14 cellular contexts compared by ENCODE assay signal in the genomic region with DNA sequence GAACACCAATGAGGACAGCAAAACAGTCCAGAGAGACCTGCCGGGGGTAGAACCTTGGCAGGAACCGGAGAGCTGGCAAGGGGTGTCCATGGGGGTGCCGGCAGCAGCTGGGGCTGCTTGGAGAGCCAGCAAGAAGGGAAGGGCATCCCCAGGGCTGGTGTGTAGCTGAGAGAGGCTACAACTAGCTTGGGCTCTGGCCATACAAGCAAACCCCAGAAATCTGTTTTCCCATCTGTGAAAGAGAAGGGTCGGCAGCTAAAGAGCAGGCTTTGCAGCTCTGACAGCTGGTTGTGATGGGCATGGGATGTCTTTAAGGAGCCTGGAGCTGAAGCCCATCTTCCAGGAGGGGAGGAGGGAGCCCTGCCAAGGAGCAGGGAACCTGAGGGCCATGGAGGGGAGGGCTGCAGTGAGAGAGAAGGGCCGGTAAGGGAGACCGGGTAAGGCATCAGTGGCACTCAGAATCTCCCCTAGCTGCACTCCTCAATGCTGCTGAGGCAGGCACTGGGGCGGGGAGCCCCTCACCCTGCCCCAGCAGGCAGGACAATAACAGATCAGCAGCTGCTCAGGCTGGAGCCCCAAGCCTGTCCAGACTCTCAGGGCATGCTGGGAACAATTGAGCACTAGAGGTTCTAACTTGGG.
"Had no signal": no experiment of that assay in that cellular context is flagged by ENCODE, and none has a peak within 500 bp of the region (broad histone marks: within the 10 kb centered on the region; RNA-seq: fewer than 3 reads in every experiment).

No MANE protein-coding gene starts in this region.

- H3K36me3 ChIP-seq: ascending aorta, cardiac muscle cell, colonic mucosa, thyroid gland, vagina had no signal

- H3K9me3 ChIP-seq: ascending aorta, colonic mucosa, thyroid gland, vagina had no signal

- H3K27me3 ChIP-seq: ascending aorta, thyroid gland, vagina had no signal

- H3K9me3 Mint-ChIP-seq: mesothelial cell of epicardium; T-helper 2 cell treated with Interferon-gamma antibody and Interleukin-4, amounts not matched to agents 5 μg/mL and 100 μg/mL, for 36 hours had no signal

- H3K4me3 ChIP-seq: ascending aorta, cardiac muscle cell, colonic mucosa, hepatocyte, thyroid gland, vagina had no signal

- H3K27ac Mint-ChIP-seq: mesothelial cell of epicardium; T-helper 2 cell treated with Interferon-gamma antibody and Interleukin-4, amounts not matched to agents 5 μg/mL and 100 μg/mL, for 36 hours had no signal

- H3K27ac ChIP-seq: ascending aorta, cardiac muscle cell, colonic mucosa, epithelial cell of prostate, hepatocyte, thyroid gland, vagina had no signal

- H3K4me3 Mint-ChIP-seq: mesothelial cell of epicardium; T-helper 2 cell treated with Interferon-gamma antibody and Interleukin-4, amounts not matched to agents 5 μg/mL and 100 μg/mL, for 36 hours had no signal

- DNase-seq: activated CD4-positive, alpha-beta T cell treated with anti-CD3 and anti-CD28 coated beads, Interleukin-2, amount 50 U/mL, for 4 hours; activated CD4-positive, CD25-positive, alpha-beta regulatory T cell treated with anti-CD3 and anti-CD28 coated beads, Interleukin-2, amount 50 U/mL, for 72 hours; activated gamma-delta T cell treated with Interleukin-2 at 50 U/mL for 16 hours; activated T-cell treated with anti-CD3 and anti-CD28 coated beads, Interleukin-2, amount 50 U/mL, for 48 hours; colonic mucosa; effector CD4-positive, alpha-beta T cell; thyroid gland had no signal

- H3K36me3 Mint-ChIP-seq: mesothelial cell of epicardium had no signal

- H3K4me1 ChIP-seq: colonic mucosa had no signal
